In genomic region chr19:50857366-50857765, GRCh38 we compare ENCODE assay signal across 33 cellular contexts. TPM values are rescaled to one million over a fixed set of nuclear protein-coding genes. Genes with fewer than 3 reads are reported as not detected.
"Had no signal": no experiment of that assay in that cellular context is flagged by ENCODE, and none has a peak within 500 bp of the region (broad histone marks: within the 10 kb centered on the region; RNA-seq: fewer than 3 reads in every experiment).

No MANE protein-coding gene starts in this region.

- H3K4me3 Mint-ChIP-seq: activated CD4-positive, alpha-beta T cell treated with anti-CD3 and anti-CD28 coated beads, Interleukin-2, amount 10 ng/mL, durations not matched to agents 24 days and 14 days; activated CD8-positive, alpha-beta T cell treated with anti-CD3 and anti-CD28 coated beads, Interleukin-2, amount 10 ng/mL, durations not matched to agents 7 days and 5 days; activated T-cell treated with anti-CD3 and anti-CD28 coated beads, Interleukin-2, amount 50 U/mL, for 24 hours; T-cell; T-helper 17 cell had no signal

- H3K36me3 ChIP-seq: adrenal gland, breast epithelium, WERI-Rb-1 had no signal

- H3K4me3 ChIP-seq: adrenal gland, body of pancreas, breast epithelium had no signal

- H3K4me1 ChIP-seq: adrenal gland, body of pancreas, breast epithelium had no signal

- DNase-seq: activated CD4-positive, alpha-beta T cell treated with anti-CD3 and anti-CD28 coated beads, Interleukin-2, amount 10 ng/mL, durations not matched to agents 24 days and 14 days; activated CD4-positive, alpha-beta T cell treated with anti-CD3 and anti-CD28 coated beads, Interleukin-2, amount 50 U/mL, for 4 hours; activated CD8-positive, alpha-beta T cell treated with anti-CD3 and anti-CD28 coated beads, Interleukin-2, amount 10 ng/mL, durations not matched to agents 7 days and 5 days; activated gamma-delta T cell; activated naive CD4-positive, alpha-beta T cell treated with Interleukin-2 at 50 U/mL for 16 hours; activated T-cell treated with anti-CD3 and anti-CD28 coated beads, Interleukin-2, amount 50 U/mL, for 24 hours; adrenal gland; body of pancreas; NCI-H1092 treated with DMSO at 0.1 percent for 48 hours; NCI-H187; NCI-H2029 treated with DMSO at 0.1 percent for 48 hours; NCI-H2107; NCI-H510A; NCI-H526; NCI-H748 treated with DMSO at 0.1 percent for 48 hours; NK-92 treated with Interleukin-12 subunit alpha and Interleukin-12 subunit beta, amount 100 ng/mL, for 24 hours; PC-3; SIG-M5; T-cell; T-helper 17 cell; T-helper 9 cell; WERI-Rb-1 had no signal

- H3K9me3 ChIP-seq: adrenal gland, body of pancreas, breast epithelium had no signal

- H3K27ac ChIP-seq: adrenal gland, body of pancreas, breast epithelium, RWPE1, WERI-Rb-1 had no signal

- H3K27ac Mint-ChIP-seq: activated CD4-positive, alpha-beta T cell treated with anti-CD3 and anti-CD28 coated beads, Interleukin-2, amount 10 ng/mL, durations not matched to agents 24 days and 14 days; activated CD8-positive, alpha-beta T cell treated with anti-CD3 and anti-CD28 coated beads, Interleukin-2, amount 10 ng/mL, durations not matched to agents 7 days and 5 days; activated T-cell treated with anti-CD3 and anti-CD28 coated beads, Interleukin-2, amount 50 U/mL, for 24 hours; activated T-helper 2 cell treated with anti-CD3 and anti-CD28 coated beads, Interferon-gamma antibody, Interleukin-2, Interleukin-4, amounts not matched to agents 10 μg/mL and 5 μg/mL and 100 μg/mL, durations not matched to agents 14 hours and 24 hours and 36 hours; T-cell; T-helper 17 cell had no signal

- H3K27me3 ChIP-seq: adrenal gland, body of pancreas had no signal

- H3K36me3 Mint-ChIP-seq: activated naive CD4-positive, alpha-beta T cell treated with anti-CD3 and anti-CD28 coated beads, Interleukin-2, amount 50 U/mL, for 72 hours; T-cell had no signal

- ATAC-seq: activated CD8-positive, alpha-beta T cell treated with anti-CD3 and anti-CD28 coated beads, Interleukin-2, amount 10 ng/mL, durations not matched to agents 7 days and 5 days; activated naive CD4-positive, alpha-beta T cell treated with anti-CD3 and anti-CD28 coated beads, Interleukin-2, amount 50 U/mL, for 72 hours; body of pancreas; PC-3; Right ventricle myocardium inferior; SK-N-SH treated with all-trans-retinoic acid at 6 μM for 48 hours; T-cell; T-helper 17 cell had no signal

- H3K4me1 Mint-ChIP-seq: activated CD4-positive, alpha-beta T cell treated with anti-CD3 and anti-CD28 coated beads, Interleukin-2, amount 10 ng/mL, durations not matched to agents 24 days and 14 days; T-cell had no signal

RNA-seq across cellular contexts. Expression of gene KLK3, which starts 2.7 kb away (rescaled TPM):
- total RNA-seq: activated CD4-positive, alpha-beta T cell treated with anti-CD3 and anti-CD28 coated beads, Interleukin-2, amount 10 ng/mL, durations not matched to agents 24 days and 14 days; activated CD8-positive, alpha-beta T cell treated with anti-CD3 and anti-CD28 coated beads, Interleukin-2, amount 10 ng/mL, durations not matched to agents 7 days and 5 days; activated naive CD4-positive, alpha-beta T cell treated with anti-CD3 and anti-CD28 coated beads, Interleukin-2, amount 50 U/mL, for 72 hours; activated T-helper 2 cell treated with anti-CD3 and anti-CD28 coated beads, Interferon-gamma antibody, Interleukin-2, Interleukin-4, amounts not matched to agents 10 μg/mL and 5 μg/mL and 100 μg/mL, durations not matched to agents 14 hours and 24 hours and 36 hours; astrocyte; body of pancreas; cardiac septum; LHCN-M2; M059J; PC-3; Right ventricle myocardium inferior; SK-MEL-5; T-cell; T-helper 17 cell had no signal

RNA-seq across cellular contexts. Expression of gene KLK2, which starts 15.9 kb away (rescaled TPM):
- total RNA-seq: activated CD8-positive, alpha-beta T cell treated with anti-CD3 and anti-CD28 coated beads, Interleukin-2, amount 10 ng/mL, durations not matched to agents 7 days and 5 days; activated T-helper 2 cell treated with anti-CD3 and anti-CD28 coated beads, Interferon-gamma antibody, Interleukin-2, Interleukin-4, amounts not matched to agents 10 μg/mL and 5 μg/mL and 100 μg/mL, durations not matched to agents 14 hours and 24 hours and 36 hours; astrocyte; body of pancreas; cardiac septum; LHCN-M2; M059J; PC-3; Right ventricle myocardium inferior; T-cell; T-helper 17 cell had no signal

RNA-seq across cellular contexts. Expression of gene KLK15, which starts 24.0 kb away (rescaled TPM):
- total RNA-seq: activated CD4-positive, alpha-beta T cell treated with anti-CD3 and anti-CD28 coated beads, Interleukin-2, amount 10 ng/mL, durations not matched to agents 24 days and 14 days; activated CD8-positive, alpha-beta T cell treated with anti-CD3 and anti-CD28 coated beads, Interleukin-2, amount 10 ng/mL, durations not matched to agents 7 days and 5 days; activated naive CD4-positive, alpha-beta T cell treated with anti-CD3 and anti-CD28 coated beads, Interleukin-2, amount 50 U/mL, for 72 hours; activated T-helper 2 cell treated with anti-CD3 and anti-CD28 coated beads, Interferon-gamma antibody, Interleukin-2, Interleukin-4, amounts not matched to agents 10 μg/mL and 5 μg/mL and 100 μg/mL, durations not matched to agents 14 hours and 24 hours and 36 hours; astrocyte; body of pancreas; breast epithelium; cardiac septum; LHCN-M2; M059J; Right ventricle myocardium inferior; SK-MEL-5; T-cell; T-helper 17 cell had no signal

RNA-seq across cellular contexts. Expression of gene KLK1, which starts 33.8 kb away (rescaled TPM):
- total RNA-seq: astrocyte, cardiac septum, LHCN-M2, M059J, PC-3, SK-MEL-5, T-helper 17 cell had no signal

RNA-seq across cellular contexts. Expression of gene KLK4, which starts 53.8 kb away (rescaled TPM):
- total RNA-seq: activated CD4-positive, alpha-beta T cell treated with anti-CD3 and anti-CD28 coated beads, Interleukin-2, amount 10 ng/mL, durations not matched to agents 24 days and 14 days; activated CD8-positive, alpha-beta T cell treated with anti-CD3 and anti-CD28 coated beads, Interleukin-2, amount 10 ng/mL, durations not matched to agents 7 days and 5 days; activated naive CD4-positive, alpha-beta T cell treated with anti-CD3 and anti-CD28 coated beads, Interleukin-2, amount 50 U/mL, for 72 hours; activated T-helper 2 cell treated with anti-CD3 and anti-CD28 coated beads, Interferon-gamma antibody, Interleukin-2, Interleukin-4, amounts not matched to agents 10 μg/mL and 5 μg/mL and 100 μg/mL, durations not matched to agents 14 hours and 24 hours and 36 hours; astrocyte; body of pancreas; breast epithelium; cardiac septum; LHCN-M2; M059J; PC-3; Right ventricle myocardium inferior; SK-MEL-5; T-cell; T-helper 17 cell had no signal
